Comparison of ENCODE assay signal across 10 cellular contexts in the genomic region with DNA sequence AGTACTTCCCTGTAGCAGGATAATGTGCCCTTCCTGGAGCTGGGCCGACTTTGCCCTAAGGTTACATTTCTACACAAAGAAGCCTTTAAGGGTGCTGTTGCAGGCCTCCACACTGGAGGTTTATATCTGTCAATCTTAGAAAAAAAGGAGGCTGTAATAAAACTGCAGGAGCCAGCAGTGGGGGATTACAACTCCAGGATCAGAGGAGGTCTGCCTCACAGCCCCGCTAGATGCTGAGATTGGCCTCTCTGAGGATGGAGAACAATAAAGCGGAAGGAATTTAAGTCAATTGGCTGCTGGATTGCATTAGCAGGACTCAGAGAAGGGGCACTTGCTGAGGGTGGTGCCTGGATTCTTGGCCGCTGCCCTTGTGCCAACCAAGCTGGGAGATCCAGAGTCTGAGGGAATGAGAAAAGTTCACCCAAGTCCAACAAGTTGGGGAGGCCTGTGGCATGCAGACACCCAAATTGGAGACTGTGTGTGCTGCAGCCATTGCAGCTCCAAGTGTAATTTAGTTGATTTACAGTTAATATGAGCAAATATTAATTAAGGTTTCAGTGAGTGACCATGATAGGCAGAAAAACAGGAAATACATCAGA.
DNase-seq lines count a peak whose midpoint lies in the region; ATAC-seq and TF ChIP-seq lines count a peak whose summit lies in the region.
"Had no signal": no experiment of that assay in that cellular context is flagged by ENCODE, and none has a peak within 500 bp of the region (broad histone marks: within the 10 kb centered on the region; RNA-seq: fewer than 3 reads in every experiment).

No MANE protein-coding gene starts in this region.

- peaks cover 28% of the 10 kb centered on the region for H3K4me1 ChIP-seq in BLaER1
- H3K4me1 ChIP-seq in parathyroid adenoma = peaks cover 33% of the 10 kb centered on the region

- H3K36me3 ChIP-seq in BLaER1 = no peaks in the 10 kb centered on the region
- H3K36me3 ChIP-seq in parathyroid adenoma (ENCODE audit: control insufficient read depth, insufficient read depth, low read length) = no peaks in the 10 kb centered on the region

- peak overlapping the region; percentile 71 for H2AFZ ChIP-seq in parathyroid adenoma

- POLR2A ChIA-PET in HEK293T (lab: Yijun Ruan, JAX) = interaction anchor here (0.7 to 3.6 kb wide), 5 partner anchors 12 to 314 kb away, joined by 3 to 123 read pairs (median 14); a partner anchor contains a TSS

- no peaks in the 10 kb centered on the region for H3K79me2 ChIP-seq in parathyroid adenoma

- ATAC-seq in GM19351 (IDR thresholded peaks at IDR 0.05; ENCODE audit: unreplicated experiment) (no peak), GM18502 (IDR thresholded peaks at IDR 0.05; ENCODE audit: poor library complexity, unreplicated experiment) (no peak)
- ATAC-seq: PC-3 had no signal

- H3K4me2 ChIP-seq in BLaER1 (peak overlapping the region; percentile 84), parathyroid adenoma (ENCODE audit: low read length) (no peak overlapping the region)

- CTCF ChIA-PET in HEK293T (lab: Yijun Ruan, JAX) = interaction anchor here (0.6 to 4.0 kb wide), 8 partner anchors 11 to 423 kb away, joined by 3 to 21 read pairs (median 6); a partner anchor contains a TSS

- DNase-seq in HEK293T (ENCODE audit: extremely low spot score) = no peak
- peak; percentile 52 for DNase-seq in ecto neural progenitor cell (ENCODE audit: low spot score)
- no peak for DNase-seq in GM19240 (ENCODE audit: insufficient read length, low spot score)
- DNase-seq in DMS114 treated with DMSO at 0.1 percent for 48 hours (lab: John Stamatoyannopoulos, UW; ENCODE audit: unreplicated experiment) = no peak
- DNase-seq: DMS79 treated with DMSO at 0.1 percent for 48 hours, PC-3 had no signal

- H3K9me3 ChIP-seq in BLaER1 (no peaks in the 10 kb centered on the region), parathyroid adenoma (ENCODE audit: control insufficient read depth, low read length) (no peaks in the 10 kb centered on the region)

- H3K4me3 ChIP-seq in BLaER1 = no peak overlapping the region
- H3K4me3 ChIP-seq in parathyroid adenoma (ENCODE audit: low read depth, low read length) = no peak overlapping the region

- H4K20me1 ChIP-seq in BLaER1 = no peaks in the 10 kb centered on the region

- 0 out of 2 replicates have a peak overlapping the region, but pooled peaks have one; percentile 91 for H3K27ac ChIP-seq in BLaER1
- peak overlapping the region; percentile 92 for H3K27ac ChIP-seq in parathyroid adenoma

- H3K9ac ChIP-seq in BLaER1 = no peak overlapping the region
- no peak overlapping the region for H3K9ac ChIP-seq in parathyroid adenoma

- TF ChIP-seq CTCF in parathyroid adenoma (IDR thresholded peaks at IDR 0.05) = no peak

- H3K27me3 ChIP-seq in BLaER1 (no peaks in the 10 kb centered on the region), parathyroid adenoma (ENCODE audit: control insufficient read depth, insufficient read depth, low read length) (no peaks in the 10 kb centered on the region)

TF ChIP-seq in HEK293T, 16 proteins besides CTCF, POLR2A, EP300 and RAD21:
- TF ChIP-seq CTBP1 (IDR thresholded peaks at IDR 0.05; ENCODE audit: borderline replicate concordance) = no peak
- no peak for TF ChIP-seq HDGF (IDR thresholded peaks at IDR 0.05; ENCODE audit: borderline replicate concordance)
- TF ChIP-seq, protein P1, sequence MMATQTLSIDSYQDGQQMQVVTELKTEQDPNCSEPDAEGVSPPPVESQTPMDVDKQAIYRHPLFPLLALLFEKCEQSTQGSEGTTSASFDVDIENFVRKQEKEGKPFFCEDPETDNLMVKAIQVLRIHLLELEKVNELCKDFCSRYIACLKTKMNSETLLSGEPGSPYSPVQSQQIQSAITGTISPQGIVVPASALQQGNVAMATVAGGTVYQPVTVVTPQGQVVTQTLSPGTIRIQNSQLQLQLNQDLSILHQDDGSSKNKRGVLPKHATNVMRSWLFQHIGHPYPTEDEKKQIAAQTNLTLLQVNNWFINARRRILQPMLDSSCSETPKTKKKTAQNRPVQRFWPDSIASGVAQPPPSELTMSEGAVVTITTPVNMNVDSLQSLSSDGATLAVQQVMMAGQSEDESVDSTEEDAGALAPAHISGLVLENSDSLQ (IDR thresholded peaks at IDR 0.05) = 0 out of 2 replicates have a peak, but pooled peaks have one; percentile 27
